8 cellular contexts compared by ENCODE assay signal in the genomic region with DNA sequence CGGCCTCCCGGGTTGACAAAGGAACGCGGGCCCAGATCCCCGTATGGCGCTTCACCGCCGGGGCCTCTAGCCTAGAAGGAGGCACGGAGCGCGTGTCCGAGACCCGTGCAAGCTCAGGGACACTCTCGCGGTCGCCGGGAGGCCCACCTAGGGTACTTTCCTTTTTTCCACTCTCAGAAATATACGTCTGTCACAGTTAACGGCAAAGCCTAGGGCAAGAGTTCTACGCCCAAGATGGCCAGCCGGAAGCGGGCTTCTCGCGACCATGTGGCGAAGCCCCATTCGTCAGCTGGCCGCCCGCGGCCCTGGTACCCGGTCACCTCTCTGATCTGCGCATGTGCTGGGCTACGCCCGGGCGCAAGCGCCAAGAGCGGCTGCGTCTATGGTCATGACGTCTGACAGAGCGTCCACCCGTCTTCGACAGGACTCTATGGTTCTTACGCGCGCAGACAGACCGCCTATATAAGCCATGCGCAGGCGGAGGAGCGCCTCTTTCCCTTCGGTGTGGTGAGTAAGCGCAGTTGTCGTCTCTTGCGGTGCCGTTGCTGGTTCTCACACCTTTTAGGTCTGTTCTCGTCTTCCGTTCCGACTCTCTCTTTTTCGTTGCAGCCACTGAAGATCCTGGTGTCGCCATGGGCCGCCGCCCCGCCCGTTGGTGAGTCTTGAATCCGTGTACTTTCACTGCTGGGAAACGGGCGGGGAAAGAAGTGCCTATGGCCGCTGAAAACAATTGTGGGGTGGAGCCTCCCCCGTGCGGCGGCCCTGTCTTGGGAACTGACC. TPM values are rescaled to one million over a fixed set of nuclear protein-coding genes. Genes with fewer than 3 reads are reported as not detected.
DNase-seq lines count a peak whose midpoint lies in the region; ATAC-seq and TF ChIP-seq lines count a peak whose summit lies in the region.

A gene (plus strand): TSS at position 490 of the 780 bp plus-strand sequence. CDS start 143 bp downstream, at position 633.

- H3K9ac ChIP-seq in skeletal muscle satellite cell (ENCODE audit: low read depth, low read length) = peak within 1 kb of the TSS; percentile 100

- peak within 1 kb of the TSS; percentile 91 for H3K4me2 ChIP-seq in skeletal muscle satellite cell (ENCODE audit: low read length)

- TF ChIP-seq CTCF in AG04450 (IDR thresholded peaks at IDR 0.05; ENCODE audit: low read depth, low read length) (no peak), WERI-Rb-1 (IDR thresholded peaks at IDR 0.05; ENCODE audit: low read depth, low read length) (no peak), breast epithelium (IDR thresholded peaks at IDR 0.05) (no peak)

- POLR2A ChIA-PET in AG04450 (lab: Yijun Ruan, JAX) = interaction anchor here (0.6 to 1.8 kb wide), 10 partner anchors 9 to 133 kb away, joined by 3 to 12 read pairs (median 4); a partner anchor contains a TSS

- intact Hi-C loops in breast epithelium (cut with DNase I; ENCODE audit: low total_unique reads) = no loop called here

- no peaks in the 10 kb centered on the region for H3K27me3 ChIP-seq in AG04450 (ENCODE audit: control insufficient read depth, insufficient read depth, low read length)
- H3K27me3 ChIP-seq in WERI-Rb-1 (ENCODE audit: insufficient read depth, low read depth, severe bottlenecking) = peaks cover 3% of the 10 kb centered on the region
- H3K27me3 ChIP-seq in breast epithelium = peaks cover 0 to 13% of the 10 kb centered on the region in 2 donors
- no peaks in the 10 kb centered on the region for H3K27me3 ChIP-seq in skeletal muscle satellite cell (ENCODE audit: control insufficient read depth, insufficient read depth, low read length)

- peak; percentile 93 for TF ChIP-seq POLR2A in breast epithelium (IDR thresholded peaks at IDR 0.05)

- H3K36me3 ChIP-seq in WERI-Rb-1 (peaks cover 49% of the 10 kb centered on the region), breast epithelium (no peaks in the 10 kb centered on the region), skeletal muscle satellite cell (ENCODE audit: insufficient read depth, low read length) (peaks cover 29% of the 10 kb centered on the region)

- H3K4me3 ChIP-seq in AG04450 (ENCODE audit: low read depth, low read length) = peak within 1 kb of the TSS; percentile 84
- H3K4me3 ChIP-seq in WERI-Rb-1 (ENCODE audit: low read depth, low read length) = peak within 1 kb of the TSS; percentile 66
- peak within 1 kb of the TSS; percentile 69 to 84 (median 72) for H3K4me3 ChIP-seq in breast epithelium
- H3K4me3 ChIP-seq in iPS-18c (ENCODE audit: insufficient read depth, low read depth, low read length) = peak within 1 kb of the TSS; percentile 60
- H3K4me3 ChIP-seq in skeletal muscle satellite cell (ENCODE audit: low read length) = peak within 1 kb of the TSS; percentile 89

- peak within 1 kb of the TSS; percentile 98 for H3K27ac ChIP-seq in AG04450 (ENCODE audit: low read depth, low read length)
- H3K27ac ChIP-seq in WERI-Rb-1 = peak within 1 kb of the TSS; percentile 99
- peak within 1 kb of the TSS; percentile 96 to 97 for H3K27ac ChIP-seq in breast epithelium

- DNase-seq in AG04450 (ENCODE audit: low read depth, low spot score) (peak; percentile 94), NCI-H2227 treated with DMSO at 0.1 percent for 48 hours (lab: John Stamatoyannopoulos, UW) (peak; percentile 95), WERI-Rb-1 (peak; percentile 99), breast epithelium (ENCODE audit: low spot score in 2 of 2) (peak; percentile 91 to 96)

- CTCF ChIA-PET in AG04450 (lab: Charles Lee) = interaction anchor here (1.1 to 1.8 kb wide), 3 partner anchors 12 to 133 kb away, joined by 3 to 7 read pairs (median 5); a partner anchor contains a TSS

- no peaks in the 10 kb centered on the region for H3K9me3 ChIP-seq in AG04450 (ENCODE audit: control insufficient read depth, insufficient read depth, low read length)
- no peaks in the 10 kb centered on the region for H3K9me3 ChIP-seq in WERI-Rb-1 (ENCODE audit: severe bottlenecking)
- H3K9me3 ChIP-seq in breast epithelium = no peaks in the 10 kb centered on the region
- H3K9me3 ChIP-seq in iPS-18c (ENCODE audit: control insufficient read depth, insufficient read depth, low read length) = peaks cover 8% of the 10 kb centered on the region
- H3K9me3 ChIP-seq in skeletal muscle satellite cell (replicated peaks; ENCODE audit: low read length) = no peaks in the 10 kb centered on the region

- H3K4me1 ChIP-seq in breast epithelium (no peaks in the 10 kb centered on the region), skeletal muscle satellite cell (ENCODE audit: control insufficient read depth, insufficient read depth, low read length) (peaks cover 6% of the 10 kb centered on the region)

- ATAC-seq in GM18909 (IDR thresholded peaks at IDR 0.05; ENCODE audit: poor library complexity, unreplicated experiment) (peak; percentile 78), HG03159 (IDR thresholded peaks at IDR 0.05; ENCODE audit: unreplicated experiment) (peak; percentile 76)

RNA-seq across cellular contexts. Expression of the gene that starts here (rescaled TPM):
- polyA plus RNA-seq in AG04450 (2011; rRNA removed) = 3,912 and 4,828 TPM in 2 replicates
- polyA minus RNA-seq in AG04450 (2011; rRNA and poly(A)+ RNA removed) = 1,196 and 1,530 TPM in 2 replicates
- 1,000 to 10,000 TPM; 8,496 to 9,265 (median 8,695) TPM for total RNA-seq in breast epithelium
- 2,217 and 3,625 TPM in 2 replicates for total RNA-seq in skeletal muscle satellite cell (2012; rRNA removed)

Comparison
In these comparisons a context has a peak if more than half of its experiments do, and no peak if none do; other contexts are left out.
1. Peak in every context shown above with its lines: DNase-seq, ATAC-seq, H3K4me3 ChIP-seq and H3K27ac ChIP-seq.